Comparison of ENCODE assay signal across 1 cellular context in the genomic region with DNA sequence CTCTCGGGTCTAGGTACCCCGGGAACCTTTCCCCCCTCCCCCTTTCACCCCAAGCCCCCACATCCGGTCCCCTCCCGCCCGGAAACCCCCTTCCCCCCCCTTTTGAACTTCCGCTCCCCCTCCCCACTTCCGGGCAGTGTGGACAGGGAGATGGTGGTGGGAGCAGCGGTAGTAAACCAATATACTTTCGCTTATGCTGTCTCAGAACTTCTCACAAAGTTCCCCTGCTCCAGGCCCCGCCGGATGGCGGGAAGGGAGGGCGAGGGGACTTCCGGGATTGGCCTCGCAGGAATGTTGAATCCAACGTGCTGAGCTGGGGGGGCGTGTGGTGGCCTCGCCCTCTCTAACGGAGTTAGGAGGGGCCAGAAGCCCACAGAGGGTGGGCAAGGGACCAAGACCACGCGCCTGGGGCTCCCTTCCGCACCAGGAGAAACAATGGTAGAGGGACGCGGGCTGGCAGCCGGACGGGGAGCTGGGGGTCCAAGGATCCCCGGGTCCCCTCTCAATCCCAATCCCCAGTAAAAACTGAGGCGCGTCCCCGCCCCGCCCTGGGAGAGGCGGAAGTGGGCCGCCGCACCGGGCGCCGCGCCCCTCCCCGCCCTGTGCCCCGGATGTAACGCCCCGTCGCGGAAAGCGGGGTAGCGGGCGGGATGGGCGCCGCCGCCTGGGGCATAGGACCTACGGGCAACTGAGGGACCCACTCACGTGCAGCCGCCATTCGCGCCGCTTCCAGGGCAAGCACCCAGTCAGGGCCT.
TF ChIP-seq lines count a peak whose summit lies in the region.

No MANE protein-coding gene starts in this region.

TF ChIP-seq in A549, 52 proteins besides CTCF, POLR2A, EP300 and RAD21:
- no peak for TF ChIP-seq HDAC2 (IDR thresholded peaks at IDR 0.05)
- TF ChIP-seq, protein P1, sequence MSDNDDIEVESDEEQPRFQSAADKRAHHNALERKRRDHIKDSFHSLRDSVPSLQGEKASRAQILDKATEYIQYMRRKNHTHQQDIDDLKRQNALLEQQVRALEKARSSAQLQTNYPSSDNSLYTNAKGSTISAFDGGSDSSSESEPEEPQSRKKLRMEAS (IDR thresholded peaks at IDR 0.05) = peak; percentile 94
- TF ChIP-seq HOXA7 (CRISPR knock-in tag; IDR thresholded peaks at IDR 0.05) = peak; percentile 81; the same call in 1 of the 2 replicates
- peak; percentile 10; the same call in 1 of the 2 replicates for TF ChIP-seq MAZ (IDR thresholded peaks at IDR 0.05; ENCODE audit: borderline replicate concordance, low read depth, low read length)
- TF ChIP-seq, protein P2, sequence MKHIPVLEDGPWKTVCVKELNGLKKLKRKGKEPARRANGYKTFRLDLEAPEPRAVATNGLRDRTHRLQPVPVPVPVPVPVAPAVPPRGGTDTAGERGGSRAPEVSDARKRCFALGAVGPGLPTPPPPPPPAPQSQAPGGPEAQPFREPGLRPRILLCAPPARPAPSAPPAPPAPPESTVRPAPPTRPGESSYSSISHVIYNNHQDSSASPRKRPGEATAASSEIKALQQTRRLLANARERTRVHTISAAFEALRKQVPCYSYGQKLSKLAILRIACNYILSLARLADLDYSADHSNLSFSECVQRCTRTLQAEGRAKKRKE (CRISPR knock-in tag; IDR thresholded peaks at IDR 0.05; ENCODE audit: low read depth) = 0 out of 2 replicates have a peak, but pooled peaks have one; percentile 65
- no peak for TF ChIP-seq CHD2 (IDR thresholded peaks at IDR 0.05; ENCODE audit: low read length, partially characterized antibody)
- TF ChIP-seq, protein P3, sequence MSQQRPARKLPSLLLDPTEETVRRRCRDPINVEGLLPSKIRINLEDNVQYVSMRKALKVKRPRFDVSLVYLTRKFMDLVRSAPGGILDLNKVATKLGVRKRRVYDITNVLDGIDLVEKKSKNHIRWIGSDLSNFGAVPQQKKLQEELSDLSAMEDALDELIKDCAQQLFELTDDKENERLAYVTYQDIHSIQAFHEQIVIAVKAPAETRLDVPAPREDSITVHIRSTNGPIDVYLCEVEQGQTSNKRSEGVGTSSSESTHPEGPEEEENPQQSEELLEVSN (IDR thresholded peaks at IDR 0.05; ENCODE audit: borderline replicate concordance, low read depth) = peak; percentile 92
- TF ChIP-seq, protein P4, sequence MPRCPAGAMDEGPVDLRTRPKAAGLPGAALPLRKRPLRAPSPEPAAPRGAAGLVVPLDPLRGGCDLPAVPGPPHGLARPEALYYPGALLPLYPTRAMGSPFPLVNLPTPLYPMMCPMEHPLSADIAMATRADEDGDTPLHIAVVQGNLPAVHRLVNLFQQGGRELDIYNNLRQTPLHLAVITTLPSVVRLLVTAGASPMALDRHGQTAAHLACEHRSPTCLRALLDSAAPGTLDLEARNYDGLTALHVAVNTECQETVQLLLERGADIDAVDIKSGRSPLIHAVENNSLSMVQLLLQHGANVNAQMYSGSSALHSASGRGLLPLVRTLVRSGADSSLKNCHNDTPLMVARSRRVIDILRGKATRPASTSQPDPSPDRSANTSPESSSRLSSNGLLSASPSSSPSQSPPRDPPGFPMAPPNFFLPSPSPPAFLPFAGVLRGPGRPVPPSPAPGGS (IDR thresholded peaks at IDR 0.05) = peak; percentile 27; the same call in 1 of the 3 replicates
- TF ChIP-seq POLR2AphosphoS2 (conservative IDR thresholded peaks at IDR 0.05; ENCODE audit: low read length) = 0 out of 2 replicates have a peak, but pooled peaks have one; percentile 34
- TF ChIP-seq TFCP2L1 (CRISPR knock-in tag; IDR thresholded peaks at IDR 0.05) = peak; percentile 27
- no peak for TF ChIP-seq FOSL2 (IDR thresholded peaks at IDR 0.05)
- no peak for TF ChIP-seq FOSL2 (CRISPR knock-in tag; IDR thresholded peaks at IDR 0.05)
- TF ChIP-seq ZNF302 (CRISPR knock-in tag; IDR thresholded peaks at IDR 0.05) = no peak
- TF ChIP-seq RARB (CRISPR knock-in tag; IDR thresholded peaks at IDR 0.05) = 0 out of 2 replicates have a peak, but pooled peaks have one; percentile 13
- TF ChIP-seq CBX2 (IDR thresholded peaks at IDR 0.05; ENCODE audit: borderline replicate concordance, low read depth) = no peak
- TF ChIP-seq TP53 (CRISPR knock-in tag; IDR thresholded peaks at IDR 0.05) = peak; percentile 88
- TF ChIP-seq FOSB (CRISPR knock-in tag; IDR thresholded peaks at IDR 0.05) = peak; percentile 77; the same call in 1 of the 2 replicates
- TF ChIP-seq, protein P5, sequence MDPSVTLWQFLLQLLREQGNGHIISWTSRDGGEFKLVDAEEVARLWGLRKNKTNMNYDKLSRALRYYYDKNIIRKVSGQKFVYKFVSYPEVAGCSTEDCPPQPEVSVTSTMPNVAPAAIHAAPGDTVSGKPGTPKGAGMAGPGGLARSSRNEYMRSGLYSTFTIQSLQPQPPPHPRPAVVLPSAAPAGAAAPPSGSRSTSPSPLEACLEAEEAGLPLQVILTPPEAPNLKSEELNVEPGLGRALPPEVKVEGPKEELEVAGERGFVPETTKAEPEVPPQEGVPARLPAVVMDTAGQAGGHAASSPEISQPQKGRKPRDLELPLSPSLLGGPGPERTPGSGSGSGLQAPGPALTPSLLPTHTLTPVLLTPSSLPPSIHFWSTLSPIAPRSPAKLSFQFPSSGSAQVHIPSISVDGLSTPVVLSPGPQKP (IDR thresholded peaks at IDR 0.05; ENCODE audit: low read depth, low read length) = 0 out of 2 replicates have a peak, but pooled peaks have one; percentile 70
- TF ChIP-seq, protein P6, sequence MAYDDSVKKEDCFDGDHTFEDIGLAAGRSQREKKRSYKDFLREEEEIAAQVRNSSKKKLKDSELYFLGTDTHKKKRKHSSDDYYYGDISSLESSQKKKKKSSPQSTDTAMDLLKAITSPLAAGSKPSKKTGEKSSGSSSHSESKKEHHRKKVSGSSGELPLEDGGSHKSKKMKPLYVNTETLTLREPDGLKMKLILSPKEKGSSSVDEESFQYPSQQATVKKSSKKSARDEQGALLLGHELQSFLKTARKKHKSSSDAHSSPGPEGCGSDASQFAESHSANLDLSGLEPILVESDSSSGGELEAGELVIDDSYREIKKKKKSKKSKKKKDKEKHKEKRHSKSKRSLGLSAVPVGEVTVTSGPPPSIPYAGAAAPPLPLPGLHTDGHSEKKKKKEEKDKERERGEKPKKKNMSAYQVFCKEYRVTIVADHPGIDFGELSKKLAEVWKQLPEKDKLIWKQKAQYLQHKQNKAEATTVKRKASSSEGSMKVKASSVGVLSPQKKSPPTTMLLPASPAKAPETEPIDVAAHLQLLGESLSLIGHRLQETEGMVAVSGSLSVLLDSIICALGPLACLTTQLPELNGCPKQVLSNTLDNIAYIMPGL (CRISPR knock-in tag; IDR thresholded peaks at IDR 0.05; ENCODE audit: borderline replicate concordance) = no peak
- no peak for TF ChIP-seq FOXS1 (CRISPR knock-in tag; IDR thresholded peaks at IDR 0.05)
- TF ChIP-seq EHF (CRISPR knock-in tag; IDR thresholded peaks at IDR 0.05) = peak; percentile 76
- TF ChIP-seq CEBPB (IDR thresholded peaks at IDR 0.05) = no peak
- no peak for TF ChIP-seq JUN (IDR thresholded peaks at IDR 0.05)
